31 cellular contexts compared by ENCODE assay signal in genomic region chr6:89302936-89303335, GRCh38. TPM values are rescaled to one million over a fixed set of nuclear protein-coding genes. Genes with fewer than 3 reads are reported as not detected.
A peak's percentile ranks its signal among the peaks of the same experiment; 100 is the strongest.
DNase-seq lines count a peak whose midpoint lies in the region; ATAC-seq, FAIRE-seq and TF ChIP-seq lines count a peak whose summit lies in the region.
"Had no signal": no experiment of that assay in that cellular context is flagged by ENCODE, and none has a peak within 500 bp of the region (broad histone marks: within the 10 kb centered on the region; RNA-seq: fewer than 3 reads in every experiment).

No MANE protein-coding gene starts in this region.

- WGBS in H1 (ENCODE audit: extremely low coverage in 1 of 2, insufficient coverage in 1 of 2, insufficient read length in 1 of 2, insufficient replicate concordance in 2 of 2, low coverage in 1 of 2, low lambda C conversion rate in 2 of 2, missing lambda C conversion rate in 1 of 2), 2 experiments, result 94% methylated on average over 10 of the region's 10 CpGs; no CpG with 5 or more reads in 1 of the 2 experiments

- no peaks in the 10 kb centered on the region for H4K20me1 ChIP-seq in Loucy (ENCODE audit: insufficient read depth, low read length, poor library complexity, severe bottlenecking)
- H4K20me1 ChIP-seq in H1 (replicated peaks in 1 of 2; ENCODE audit: control insufficient read depth in 1 of 2, insufficient read depth in 2 of 2, low read length in 2 of 2), result no peaks in the 10 kb centered on the region

- H3K18ac ChIP-seq in H1 (ENCODE audit: extremely low read depth, low read length), result no peak overlapping the region

- H3K56ac ChIP-seq in H1 (replicated peaks; ENCODE audit: insufficient read length, low read depth, low read length), result no peak overlapping the region

- H3K27me3 ChIP-seq in Loucy (ENCODE audit: insufficient read depth, low read length, poor library complexity, severe bottlenecking) (no peaks in the 10 kb centered on the region), H1 (replicated peaks in 1 of 4; ENCODE audit: control insufficient read depth in 3 of 4, extremely low read depth in 1 of 4, insufficient read depth in 3 of 4, low read length in 3 of 4) (no peaks in the 10 kb centered on the region)
- H3K27me3 ChIP-seq: SJCRH30 had no signal

- peaks cover 16% of the 10 kb centered on the region for H3K27me3 Mint-ChIP-seq in osteocyte (ENCODE audit: unreplicated experiment)
- H3K27me3 Mint-ChIP-seq: IgD-negative memory B cell, T-helper 17 cell had no signal

- H3K23me2 ChIP-seq in H1 (ENCODE audit: low read depth, low read length), result no peaks in the 10 kb centered on the region

- H2AFZ ChIP-seq in Loucy (ENCODE audit: low read length), result no peak overlapping the region
- no peak overlapping the region for H2AFZ ChIP-seq in H1 (ENCODE audit: low read length)
- H2AFZ ChIP-seq: PC-9 had no signal

- H3K23ac ChIP-seq in H1 (ENCODE audit: insufficient read length), result no peak overlapping the region

- no peak overlapping the region for H3K4ac ChIP-seq in H1 (replicated peaks; ENCODE audit: insufficient read length, low read depth, low read length)

- peaks cover 5% of the 10 kb centered on the region for H3K4me1 Mint-ChIP-seq in osteocyte (ENCODE audit: unreplicated experiment)

- H2BK5ac ChIP-seq in H1 (ENCODE audit: low read depth, low read length), result no peak overlapping the region

- H4K8ac ChIP-seq in H1 (ENCODE audit: extremely low read depth, insufficient read depth, low read length), result no peak overlapping the region

- H3K14ac ChIP-seq in H1 (ENCODE audit: insufficient read length), result no peak overlapping the region

- no peak overlapping the region for H3K4me3 Mint-ChIP-seq in osteocyte (ENCODE audit: unreplicated experiment)
- H3K4me3 Mint-ChIP-seq: CD8-positive, alpha-beta T cell; IgD-negative memory B cell; T-helper 17 cell had no signal

- H4K91ac ChIP-seq in H1 (replicated peaks; ENCODE audit: insufficient read length, low read length), result no peak overlapping the region

- ATAC-seq in HG02981 (IDR thresholded peaks at IDR 0.05; ENCODE audit: unreplicated experiment) (no peak), HG02973 (IDR thresholded peaks at IDR 0.05; ENCODE audit: unreplicated experiment) (no peak)
- ATAC-seq: A549; CD8-positive, alpha-beta T cell; Right ventricle myocardium inferior; SK-N-SH treated with all-trans-retinoic acid at 6 μM for 48 hours; T-helper 17 cell had no signal

- H3K79me2 ChIP-seq in Loucy (ENCODE audit: insufficient read depth, low read length) (no peaks in the 10 kb centered on the region), H1 (ENCODE audit: control insufficient read depth in 1 of 2, insufficient read depth in 2 of 2, low read length in 2 of 2) (no peaks in the 10 kb centered on the region)

- H2BK120ac ChIP-seq in H1 (replicated peaks; ENCODE audit: low read depth, low read length), result no peak overlapping the region

- no peak overlapping the region for H4K5ac ChIP-seq in H1 (ENCODE audit: insufficient read length, low read depth, low read length)

- TF ChIP-seq CTCF in GM10266 (IDR thresholded peaks at IDR 0.05; ENCODE audit: control insufficient read depth, insufficient read depth, low read depth, missing control alignments) (peak; percentile 34), Loucy (conservative IDR thresholded peaks at IDR 0.05; ENCODE audit: low read length) (0 out of 2 replicates have a peak, but pooled peaks have one; percentile 21), H1 (IDR thresholded peaks at IDR 0.05; ENCODE audit: control extremely low read depth in 1 of 3, insufficient read depth in 1 of 3, low read depth in 1 of 3, low read length in 3 of 3) (no peak), osteocyte (IDR thresholded peaks at IDR 0.05) (no peak)

- no peaks in the 10 kb centered on the region for H3K9me3 ChIP-seq in Loucy (ENCODE audit: insufficient read depth, low read depth, low read length)
- H3K9me3 ChIP-seq in H1 (ENCODE audit: insufficient read depth in 2 of 2, low read depth in 1 of 2, low read length in 1 of 2), result no peaks in the 10 kb centered on the region; a peak in 1 of 4 replicates
- H3K9me3 ChIP-seq: A549, Caco-2, SJCRH30 had no signal

- H3K36me3 ChIP-seq in Loucy (ENCODE audit: insufficient read depth, low read length) (no peaks in the 10 kb centered on the region), H1 (ENCODE audit: control insufficient read depth in 2 of 4, insufficient read depth in 4 of 4, low read length in 3 of 4) (no peaks in the 10 kb centered on the region)
- H3K36me3 ChIP-seq: SJCRH30 had no signal

- CTCF ChIA-PET in H1 (lab: Charles Lee; ENCODE audit: partially characterized antibody), result interaction anchor here (0.6 to 4.2 kb wide), 9 partner anchors 9 to 180 kb away, joined by 3 to 20 read pairs (median 10); no protein-coding TSS in a partner anchor

- no peaks in the 10 kb centered on the region for H3K9me3 Mint-ChIP-seq in osteocyte (ENCODE audit: unreplicated experiment)
- H3K9me3 Mint-ChIP-seq: CD8-positive, alpha-beta T cell; IgD-negative memory B cell had no signal

- H3K4me2 ChIP-seq in Loucy (ENCODE audit: low read depth, low read length, poor library complexity, severe bottlenecking) (no peak overlapping the region), H1 (ENCODE audit: insufficient read depth in 1 of 2, low read depth in 2 of 2, low read length in 2 of 2) (no peak overlapping the region)
- H3K4me2 ChIP-seq: A549, PC-9 had no signal

- no peak for TF ChIP-seq RAD21 in H1 (IDR thresholded peaks at IDR 0.05 in 1 of 2, conservative IDR thresholded peaks at IDR 0.05 in 1 of 2; ENCODE audit: low read depth in 2 of 2, low read length in 2 of 2)

- H3F3A ChIP-seq in Loucy (ENCODE audit: low read depth), result no peaks in the 10 kb centered on the region

- H2BK20ac ChIP-seq in H1 (ENCODE audit: low read length), result no peak overlapping the region

- H2AK5ac ChIP-seq in H1 (ENCODE audit: low read depth, low read length), result no peak overlapping the region

- H3K27ac Mint-ChIP-seq in osteocyte (ENCODE audit: unreplicated experiment), result no peak overlapping the region
- H3K27ac Mint-ChIP-seq: CD8-positive, alpha-beta T cell; T-helper 17 cell had no signal

- FAIRE-seq in H1 (lab: Jason Lieb, UNC), result no peak
- FAIRE-seq: A549, G401.6, GM18507, H54 had no signal

- POLR2A ChIA-PET in H1 (lab: Charles Lee; ENCODE audit: partially characterized antibody), result interaction anchor here (1.5 kb wide), 1 partner anchor 58 kb away, joined by 3 read pairs; no protein-coding TSS in a partner anchor

- TF ChIP-seq POLR2A in H1 (IDR thresholded peaks at IDR 0.05; ENCODE audit: control extremely low read depth in 1 of 2, low read depth in 2 of 2, low read length in 2 of 2), result no peak

- H3K36me3 Mint-ChIP-seq in osteocyte (ENCODE audit: unreplicated experiment), result no peaks in the 10 kb centered on the region
- H3K36me3 Mint-ChIP-seq: CD8-positive, alpha-beta T cell had no signal

- no peak for DNase-seq in GM10266 (ENCODE audit: extremely low spot score)
- DNase-seq in H1 (ENCODE audit: low read depth in 1 of 2, low spot score in 2 of 2), result no peak
- peak; percentile 56 for DNase-seq in osteocyte (ENCODE audit: extremely low spot score, unreplicated experiment)
- no peak for DNase-seq in iPS-NIHi7 (ENCODE audit: extremely low spot score)
- DNase-seq: C1 segment of cervical spinal cord; Caco-2; CD8-positive, alpha-beta T cell; NCI-H1048; NCI-H1417 treated with DMSO at 0.1 percent for 48 hours; NCI-H1694 treated with DMSO at 0.1 percent for 48 hours; NCI-H2081 treated with DMSO at 0.1 percent for 48 hours; NCI-H2171; NCI-H345; NCI-H510A treated with DMSO at 0.1 percent for 48 hours; NCI-H82; NK-92 treated with Interleukin-12 subunit alpha and Interleukin-12 subunit beta, amount 100 ng/mL, for 24 hours; PC-9; SJCRH30; T-helper 17 cell had no signal

- H3K79me1 ChIP-seq in H1 (ENCODE audit: low read depth, low read length), result no peaks in the 10 kb centered on the region

- H3K4me1 ChIP-seq in Loucy (ENCODE audit: insufficient read depth, low read length, poor library complexity, severe bottlenecking) (peaks cover 4% of the 10 kb centered on the region), H1 (replicated peaks in 1 of 4; ENCODE audit: control insufficient read depth in 3 of 4, insufficient read depth in 4 of 4, low read length in 3 of 4) (peaks cover 0 to 6% (median 0%) of the 10 kb centered on the region in 4 experiments; a peak in 3 of 7 replicates)
- H3K4me1 ChIP-seq: Caco-2 had no signal

- H3K27ac ChIP-seq in H1 (ENCODE audit: low read depth, low read length), result no peak overlapping the region
- H3K27ac ChIP-seq: A549, HL-60, PC-9, SJCRH30 had no signal

- no peak for TF ChIP-seq EP300 in H1 (IDR thresholded peaks at IDR 0.05; ENCODE audit: borderline replicate concordance in 1 of 2, low read depth in 2 of 2, low read length in 2 of 2)

- H2BK15ac ChIP-seq in H1 (ENCODE audit: low read length), result no peak overlapping the region

- H3K4me3 ChIP-seq in Loucy (ENCODE audit: low read length, poor library complexity, severe bottlenecking), result no peak overlapping the region
- no peak overlapping the region for H3K4me3 ChIP-seq in H1 (ENCODE audit: extremely low read depth in 1 of 4, insufficient read depth in 2 of 4, low read depth in 3 of 4, low read length in 4 of 4)
- H3K4me3 ChIP-seq: A549, PC-9, SJCRH30 had no signal

- H3K9me2 ChIP-seq in Loucy (replicated peaks; ENCODE audit: low read depth, low read length), result no peaks in the 10 kb centered on the region

- H3K9ac ChIP-seq in Loucy (ENCODE audit: low read depth, low read length, poor library complexity, severe bottlenecking) (no peak overlapping the region), H1 (replicated peaks in 1 of 4; ENCODE audit: extremely low read depth in 1 of 4, low read depth in 3 of 4, low read length in 3 of 4) (no peak overlapping the region)

- 0 out of 2 replicates have a peak overlapping the region, but pooled peaks have one; percentile 9 for H2BK12ac ChIP-seq in H1 (ENCODE audit: low read depth, low read length)

RNA-seq across cellular contexts. Expression of gene GABRR2, which starts 12.2 kb away (rescaled TPM):
- total RNA-seq in H1 (2021; fragmentation: NEBNext Ultra II Directional; extraction: Animal tissue kit (Norgen Biotek cat#: 25700)), result not detected in 2 replicates
- 0.09 TPM in 1 of 2 replicates, not detected in the other for polyA plus RNA-seq in H1 (2011; rRNA removed)
- polyA plus RNA-seq in H1 (2011; cell fraction: cytosol; rRNA removed), result not detected
- 0.14 TPM for polyA plus RNA-seq in H1 (2011; cell fraction: nucleus; rRNA removed)
- polyA plus RNA-seq in H1 (2012, experiment 1 of 2), result not detected in 4 replicates
- polyA plus RNA-seq in H1 (2012, experiment 2 of 2), result not detected
- 0.04 TPM for polyA plus RNA-seq in H1 (2013, experiment 1 of 2)
- polyA plus RNA-seq in H1 (2013, experiment 2 of 2), result not detected
- not detected in 2 replicates for polyA minus RNA-seq in H1 (2011; rRNA and poly(A)+ RNA removed)
- polyA minus RNA-seq in H1 (2011; cell fraction: cytosol; rRNA and poly(A)+ RNA removed), result not detected
- polyA minus RNA-seq in H1 (2011; cell fraction: nucleus; rRNA and poly(A)+ RNA removed), result 0.40 TPM
- 0.68 and 0.97 TPM in 2 replicates for total RNA-seq in osteocyte
- total RNA-seq: RPMI7951 had no signal

RNA-seq across cellular contexts. Expression of gene UBE2J1, which starts 49.6 kb away (rescaled TPM):
- total RNA-seq in H1 (2021; fragmentation: NEBNext Ultra II Directional; extraction: Animal tissue kit (Norgen Biotek cat#: 25700)), result 13.4 and 15.2 TPM in 2 replicates
- polyA plus RNA-seq in H1 (2011; rRNA removed), result 4.5 and 8.5 TPM in 2 replicates
- 8.4 TPM for polyA plus RNA-seq in H1 (2011; cell fraction: cytosol; rRNA removed)
- polyA plus RNA-seq in H1 (2011; cell fraction: nucleus; rRNA removed), result 4.2 TPM
- polyA plus RNA-seq in H1 (2012, experiment 1 of 2), result 6.2 to 7.9 TPM (median 7.8 TPM) in 4 replicates
- 2.9 TPM for polyA plus RNA-seq in H1 (2012, experiment 2 of 2)
- polyA plus RNA-seq in H1 (2013, experiment 1 of 2), result 13.5 TPM
- polyA plus RNA-seq in H1 (2013, experiment 2 of 2), result 12.9 TPM
- polyA minus RNA-seq in H1 (2011; rRNA and poly(A)+ RNA removed), result 7.7 and 13.3 TPM in 2 replicates
- 4.8 TPM for polyA minus RNA-seq in H1 (2011; cell fraction: cytosol; rRNA and poly(A)+ RNA removed)
- 7.2 TPM for polyA minus RNA-seq in H1 (2011; cell fraction: nucleus; rRNA and poly(A)+ RNA removed)
- total RNA-seq in osteocyte, result 38.8 and 39.6 TPM in 2 replicates

Comparison
In these comparisons a context has a peak if more than half of its experiments do, and no peak if none do; other contexts are left out.
1. CTCF ChIP-seq: peak in GM10266 (single experiment) and Loucy (single experiment); none in H1 (0 of 3) and osteocyte (single experiment).